Comparison of ENCODE assay signal across 12 cellular contexts in genomic region chr4:1961563-1961962, GRCh38.
"Had no signal": no experiment of that assay in that cellular context is flagged by ENCODE, and none has a peak within 500 bp of the region (broad histone marks: within the 10 kb centered on the region; RNA-seq: fewer than 3 reads in every experiment).

No MANE protein-coding gene starts in this region.

- DNase-seq: activated CD4-positive, alpha-beta T cell treated with anti-CD3 and anti-CD28 coated beads, Interleukin-2, amount 50 U/mL, for 1 hour; activated CD8-positive, alpha-beta T cell treated with anti-CD3 and anti-CD28 coated beads, Interleukin-2, amount 10 ng/mL, durations not matched to agents 7 days and 5 days; adrenal gland; colonic mucosa; esophagus squamous epithelium; gastrocnemius medialis; hippocampal formation; kidney glomerular epithelial cell; left ventricle myocardium superior; mammary epithelial cell; midbrain; stimulated activated CD4-positive, alpha-beta T cell treated with anti-CD3 and anti-CD28 coated beads, Interleukin-4, amount 100 ng/mL, for 4 hours had no signal
